Comparison of ENCODE assay signal across 11 cellular contexts in genomic region chr4:163107754-163108153, GRCh38. TPM values are rescaled to one million over a fixed set of nuclear protein-coding genes. Genes with fewer than 3 reads are reported as not detected.
DNase-seq lines count a peak whose midpoint lies in the region; ATAC-seq and TF ChIP-seq lines count a peak whose summit lies in the region.
"Had no signal": no experiment of that assay in that cellular context is flagged by ENCODE, and none has a peak within 500 bp of the region (broad histone marks: within the 10 kb centered on the region; RNA-seq: fewer than 3 reads in every experiment).

No MANE protein-coding gene starts in this region.

- no peaks in the 10 kb centered on the region for H3K9me3 ChIP-seq in adipocyte (ENCODE audit: control insufficient read depth, low read length)
- H3K9me3 ChIP-seq in neural progenitor cell (ENCODE audit: low read depth): no peaks in the 10 kb centered on the region
- no peaks in the 10 kb centered on the region for H3K9me3 ChIP-seq in PC-9 (ENCODE audit: insufficient read depth, low read depth)
- H3K9me3 ChIP-seq: SJSA1 had no signal

- peaks cover 8% of the 10 kb centered on the region for H3K36me3 Mint-ChIP-seq in neural progenitor cell

- H3K27ac ChIP-seq in neural progenitor cell: no peak overlapping the region
- no peak overlapping the region for H3K27ac ChIP-seq in PC-9
- H3K27ac ChIP-seq: SJSA1 had no signal

- TF ChIP-seq CTCF in neural progenitor cell (IDR thresholded peaks at IDR 0.05): peak; percentile 33
- TF ChIP-seq CTCF in PC-9 (conservative IDR thresholded peaks at IDR 0.05): no peak; the same call in 1 of the 2 replicates

- H3K36me3 ChIP-seq in adipocyte (ENCODE audit: control insufficient read depth, insufficient read depth, low read length, severe bottlenecking) (no peaks in the 10 kb centered on the region), neural progenitor cell (no peaks in the 10 kb centered on the region), PC-9 (ENCODE audit: low read depth) (no peaks in the 10 kb centered on the region)
- H3K36me3 ChIP-seq: SJSA1 had no signal

- ATAC-seq in GM18858 (IDR thresholded peaks at IDR 0.05; ENCODE audit: unreplicated experiment): peak; percentile 48
- ATAC-seq in HG03342 (IDR thresholded peaks at IDR 0.05; ENCODE audit: unreplicated experiment): peak; percentile 29
- ATAC-seq in HG03108 (IDR thresholded peaks at IDR 0.05; ENCODE audit: unreplicated experiment): no peak
- no peak for ATAC-seq in HG02623 (IDR thresholded peaks at IDR 0.05; ENCODE audit: unreplicated experiment)
- ATAC-seq: naive thymus-derived CD4-positive, alpha-beta T cell had no signal

- H3K9ac ChIP-seq in adipocyte (ENCODE audit: low read length): no peak overlapping the region
- H3K9ac ChIP-seq in neural progenitor cell: no peak overlapping the region

- no peaks in the 10 kb centered on the region for H3K79me2 ChIP-seq in neural progenitor cell (ENCODE audit: low read depth)
- H3K79me2 ChIP-seq in PC-9 (ENCODE audit: low read depth): no peaks in the 10 kb centered on the region

- no peaks in the 10 kb centered on the region for H4K20me1 ChIP-seq in neural progenitor cell (ENCODE audit: low read depth)
- no peaks in the 10 kb centered on the region for H4K20me1 ChIP-seq in PC-9 (ENCODE audit: insufficient read depth)

- H3F3A ChIP-seq in neural progenitor cell (ENCODE audit: low read depth): no peaks in the 10 kb centered on the region
- H3F3A ChIP-seq in PC-9 (ENCODE audit: insufficient read depth, low read depth): no peaks in the 10 kb centered on the region

- H3K4me2 ChIP-seq in neural progenitor cell (no peak overlapping the region), PC-9 (no peak overlapping the region)

- H3K4me3 ChIP-seq in adipocyte (ENCODE audit: low read length) (no peak overlapping the region), neural progenitor cell (no peak overlapping the region), PC-9 (no peak overlapping the region)
- H3K4me3 ChIP-seq: SJSA1 had no signal

- CTCF ChIA-PET in PC-9 (lab: Charles Lee): no interaction called here

- no peaks in the 10 kb centered on the region for H3K4me1 Mint-ChIP-seq in neural progenitor cell

- intact Hi-C loops in PC-9 (cut with micrococcal nuclease; ENCODE audit: unreplicated experiment): no loop called here

- H2AFZ ChIP-seq in neural progenitor cell (replicated peaks) (no peak overlapping the region), PC-9 (no peak overlapping the region)

- POLR2A ChIA-PET in PC-9 (lab: Charles Lee; ENCODE audit: unreplicated experiment): no interaction called here

- peak; percentile 26 for DNase-seq in adipocyte (ENCODE audit: low read depth)
- DNase-seq in neural progenitor cell (ENCODE audit: low spot score): no peak
- DNase-seq in PC-9: no peak
- no peak for DNase-seq in H4 (ENCODE audit: low spot score)
- DNase-seq: GOT3 had no signal

- no peaks in the 10 kb centered on the region for H3K9me3 Mint-ChIP-seq in neural progenitor cell
- H3K9me3 Mint-ChIP-seq: naive thymus-derived CD4-positive, alpha-beta T cell had no signal

- H3K27ac Mint-ChIP-seq in neural progenitor cell: no peak overlapping the region
- H3K27ac Mint-ChIP-seq: naive thymus-derived CD4-positive, alpha-beta T cell had no signal

- H3K9me2 ChIP-seq in PC-9 (ENCODE audit: insufficient read depth): no peaks in the 10 kb centered on the region

- H3K27me3 ChIP-seq in adipocyte (replicated peaks; ENCODE audit: control insufficient read depth, insufficient read depth, low read length) (no peaks in the 10 kb centered on the region), neural progenitor cell (no peaks in the 10 kb centered on the region), PC-9 (ENCODE audit: insufficient read depth, low read depth) (no peaks in the 10 kb centered on the region)
- H3K27me3 ChIP-seq: SJSA1 had no signal

- no peaks in the 10 kb centered on the region for H3K27me3 Mint-ChIP-seq in neural progenitor cell (ENCODE audit: insufficient read depth, low read depth)
- H3K27me3 Mint-ChIP-seq: naive thymus-derived CD4-positive, alpha-beta T cell had no signal

- H3K4me1 ChIP-seq in adipocyte (ENCODE audit: control insufficient read depth, insufficient read depth, low read length): no peaks in the 10 kb centered on the region
- no peaks in the 10 kb centered on the region for H3K4me1 ChIP-seq in neural progenitor cell
- no peaks in the 10 kb centered on the region for H3K4me1 ChIP-seq in PC-9 (replicated peaks; ENCODE audit: insufficient read depth)
- H3K4me1 ChIP-seq: SJSA1 had no signal

- no TSS peak for BruUV-seq in PC-9 (replicated peaks; lab: Mats Ljungman, UMichigan)

- no peak overlapping the region for H3K4me3 Mint-ChIP-seq in neural progenitor cell
- H3K4me3 Mint-ChIP-seq: naive thymus-derived CD4-positive, alpha-beta T cell had no signal

RNA-seq across cellular contexts. Expression of gene NAF1, which starts 58.9 kb away (rescaled TPM):
- 18.1 and 21.1 TPM in 2 replicates for total RNA-seq in neural progenitor cell (ENCODE audit: low replicate concordance)
- 20.3 and 20.5 TPM in 2 replicates for total RNA-seq in PC-9 (2021)
- 6.1 and 7.7 TPM in 2 replicates for total RNA-seq in H4 (2014; rRNA removed; shearing (Covaris generic))

Comparison
In these comparisons a context has a peak if more than half of its experiments do, and no peak if none do; other contexts are left out.
1. ATAC-seq: peak in GM18858 (single experiment) and HG03342 (single experiment); none in HG03108 (single experiment) and HG02623 (single experiment).